25 cellular contexts compared by ENCODE assay signal in genomic region chrX:123504630-123505270, GRCh38.
"Had no signal": no experiment of that assay in that cellular context is flagged by ENCODE, and none has a peak within 500 bp of the region (broad histone marks: within the 10 kb centered on the region; RNA-seq: fewer than 3 reads in every experiment).

No MANE protein-coding gene starts in this region.

- H3K27ac ChIP-seq: colonic mucosa, heart left ventricle, left ventricle myocardium inferior, lower lobe of right lung, pancreas, thyroid gland, upper lobe of left lung, uterus had no signal

- DNase-seq: colonic mucosa; dermis blood vessel endothelial cell; erythroblast; heart left ventricle; hippocampal formation; immature natural killer cell; left ventricle myocardium inferior; lower lobe of right lung; midbrain; occipital lobe; pancreas; small intestine; stimulated activated CD4-positive, alpha-beta T cell treated with anti-CD3 and anti-CD28 coated beads, Interleukin-12 subunit alpha, Interleukin-12 subunit beta, amount 100 ng/mL, for 4 hours; stimulated activated CD4-positive, alpha-beta T cell treated with anti-CD3 and anti-CD28 coated beads, Interleukin-2, amount 100 ng/mL, for 48 hours; stimulated activated naive CD4-positive, alpha-beta T cell treated with Interleukin-2 at 50 U/mL for 16 hours; thyroid gland; upper lobe of left lung; uterus had no signal

- H3K27ac Mint-ChIP-seq: immature natural killer cell, memory B cell, nephron, progenitor cell of endocrine pancreas had no signal

- H3K27me3 ChIP-seq: colonic mucosa, heart left ventricle, pancreas, thyroid gland, upper lobe of left lung, uterus had no signal

- H3K4me1 Mint-ChIP-seq: immature natural killer cell, memory B cell, nephron had no signal

- H3K4me1 ChIP-seq: colonic mucosa, heart left ventricle, left ventricle myocardium inferior, lower lobe of right lung, pancreas, thyroid gland, upper lobe of left lung, uterus had no signal

- H3K27me3 Mint-ChIP-seq: memory B cell, progenitor cell of endocrine pancreas had no signal

- H3K4me3 ChIP-seq: colonic mucosa, heart left ventricle, left ventricle myocardium inferior, lower lobe of right lung, pancreas, thyroid gland, upper lobe of left lung, uterus had no signal

- ATAC-seq: heart left ventricle, lower lobe of right lung, pancreas, right cardiac atrium had no signal

- H3K36me3 ChIP-seq: colonic mucosa, heart left ventricle, left ventricle myocardium inferior, lower lobe of right lung, pancreas, thyroid gland, upper lobe of left lung, uterus had no signal

- H3K4me3 Mint-ChIP-seq: immature natural killer cell, memory B cell, nephron had no signal

- FAIRE-seq: endothelial cell of umbilical vein, frontal cortex, keratinocyte, pancreas, small intestine had no signal

- H3K36me3 Mint-ChIP-seq: memory B cell had no signal

- H3K9me3 ChIP-seq: colonic mucosa, left ventricle myocardium inferior, lower lobe of right lung, pancreas, thyroid gland, upper lobe of left lung, uterus had no signal
